In genomic region chr7:130112078-130112477, GRCh38 we compare ENCODE assay signal across 15 cellular contexts.
"Had no signal": no experiment of that assay in that cellular context is flagged by ENCODE, and none has a peak within 500 bp of the region (broad histone marks: within the 10 kb centered on the region; RNA-seq: fewer than 3 reads in every experiment).

No MANE protein-coding gene starts in this region.

- H3K27ac ChIP-seq: prostate gland, right atrium auricular region, tibial nerve had no signal

- H3K27me3 Mint-ChIP-seq: activated CD4-positive, alpha-beta T cell treated with anti-CD3 and anti-CD28 coated beads, Interleukin-2, amount 10 ng/mL, durations not matched to agents 7 days and 5 days; activated naive CD4-positive, alpha-beta T cell treated with anti-CD3 and anti-CD28 coated beads, Interleukin-2, amount 10 ng/mL, durations not matched to agents 7 days and 5 days; activated naive CD8-positive, alpha-beta T cell treated with anti-CD3 and anti-CD28 coated beads, Interleukin-2, amount 50 U/mL, for 24 hours; stimulated activated naive CD8-positive, alpha-beta T cell treated with anti-CD3 and anti-CD28 coated beads, Interleukin-15, Interleukin-2, amounts not matched to agents 100 ng/mL and 50 ng/mL, for 24 hours had no signal

- H3K4me1 Mint-ChIP-seq: activated CD4-positive, alpha-beta T cell treated with anti-CD3 and anti-CD28 coated beads, Interleukin-2, amount 10 ng/mL, durations not matched to agents 7 days and 5 days; activated naive CD4-positive, alpha-beta T cell treated with anti-CD3 and anti-CD28 coated beads, Interleukin-2, amount 10 ng/mL, durations not matched to agents 7 days and 5 days had no signal

- H3K4me3 Mint-ChIP-seq: activated CD4-positive, alpha-beta T cell treated with anti-CD3 and anti-CD28 coated beads, Interleukin-2, amount 10 ng/mL, durations not matched to agents 7 days and 5 days; activated naive CD4-positive, alpha-beta T cell treated with anti-CD3 and anti-CD28 coated beads, Interleukin-2, amount 10 ng/mL, durations not matched to agents 7 days and 5 days; activated naive CD8-positive, alpha-beta T cell treated with anti-CD3 and anti-CD28 coated beads, Interleukin-2, amount 50 U/mL, for 24 hours; stimulated activated naive CD8-positive, alpha-beta T cell treated with anti-CD3 and anti-CD28 coated beads, Interleukin-15, Interleukin-2, amounts not matched to agents 100 ng/mL and 50 ng/mL, for 24 hours had no signal

- H3K27me3 ChIP-seq: right atrium auricular region, tibial nerve had no signal

- H3K9me3 Mint-ChIP-seq: activated CD4-positive, alpha-beta T cell treated with anti-CD3 and anti-CD28 coated beads, Interleukin-2, amount 10 ng/mL, durations not matched to agents 7 days and 5 days; activated naive CD4-positive, alpha-beta T cell treated with anti-CD3 and anti-CD28 coated beads, Interleukin-2, amount 10 ng/mL, durations not matched to agents 7 days and 5 days; activated naive CD8-positive, alpha-beta T cell treated with anti-CD3 and anti-CD28 coated beads, Interleukin-2, amount 50 U/mL, for 24 hours; stimulated activated naive CD8-positive, alpha-beta T cell treated with anti-CD3 and anti-CD28 coated beads, Interleukin-15, Interleukin-2, amounts not matched to agents 100 ng/mL and 50 ng/mL, for 24 hours had no signal

- H3K4me1 ChIP-seq: prostate gland, right atrium auricular region, tibial nerve had no signal

- H3K27ac Mint-ChIP-seq: activated CD4-positive, alpha-beta T cell treated with anti-CD3 and anti-CD28 coated beads, Interleukin-2, amount 10 ng/mL, durations not matched to agents 7 days and 5 days; activated naive CD4-positive, alpha-beta T cell treated with anti-CD3 and anti-CD28 coated beads, Interleukin-2, amount 10 ng/mL, durations not matched to agents 7 days and 5 days; activated naive CD8-positive, alpha-beta T cell treated with anti-CD3 and anti-CD28 coated beads, Interleukin-2, amount 50 U/mL, for 24 hours; stimulated activated naive CD8-positive, alpha-beta T cell treated with anti-CD3 and anti-CD28 coated beads, Interleukin-15, Interleukin-2, amounts not matched to agents 100 ng/mL and 50 ng/mL, for 24 hours had no signal

- H3K4me3 ChIP-seq: prostate gland, right atrium auricular region, tibial nerve had no signal

- ATAC-seq: activated CD4-positive, CD25-positive, alpha-beta regulatory T cell treated with anti-CD3 and anti-CD28 coated beads, Interleukin-2, amount 50 U/mL, for 24 hours; activated naive CD8-positive, alpha-beta T cell treated with anti-CD3 and anti-CD28 coated beads, Interleukin-2, amount 50 U/mL, for 24 hours had no signal

- DNase-seq: activated CD4-positive, alpha-beta T cell treated with anti-CD3 and anti-CD28 coated beads, Interleukin-2, amount 10 ng/mL, durations not matched to agents 7 days and 5 days; activated CD8-positive, alpha-beta memory T cell treated with anti-CD3 and anti-CD28 coated beads, Interleukin-2, amount 50 U/mL, for 4 hours; activated effector memory CD4-positive, alpha-beta T cell treated with Interleukin-2 at 50 U/mL for 16 hours; activated naive CD4-positive, alpha-beta T cell treated with anti-CD3 and anti-CD28 coated beads, Interleukin-2, amount 10 ng/mL, durations not matched to agents 7 days and 5 days; activated naive CD8-positive, alpha-beta T cell treated with anti-CD3 and anti-CD28 coated beads, Interleukin-2, amount 50 U/mL, for 24 hours; activated T-cell treated with anti-CD3 and anti-CD28 coated beads, Interleukin-2, amount 50 U/mL, for 48 hours; aorta; effector CD4-positive, alpha-beta T cell; mammary epithelial cell; T1000 had no signal

- H3K36me3 ChIP-seq: prostate gland, right atrium auricular region had no signal
